8 cellular contexts compared by ENCODE assay signal in the genomic region with DNA sequence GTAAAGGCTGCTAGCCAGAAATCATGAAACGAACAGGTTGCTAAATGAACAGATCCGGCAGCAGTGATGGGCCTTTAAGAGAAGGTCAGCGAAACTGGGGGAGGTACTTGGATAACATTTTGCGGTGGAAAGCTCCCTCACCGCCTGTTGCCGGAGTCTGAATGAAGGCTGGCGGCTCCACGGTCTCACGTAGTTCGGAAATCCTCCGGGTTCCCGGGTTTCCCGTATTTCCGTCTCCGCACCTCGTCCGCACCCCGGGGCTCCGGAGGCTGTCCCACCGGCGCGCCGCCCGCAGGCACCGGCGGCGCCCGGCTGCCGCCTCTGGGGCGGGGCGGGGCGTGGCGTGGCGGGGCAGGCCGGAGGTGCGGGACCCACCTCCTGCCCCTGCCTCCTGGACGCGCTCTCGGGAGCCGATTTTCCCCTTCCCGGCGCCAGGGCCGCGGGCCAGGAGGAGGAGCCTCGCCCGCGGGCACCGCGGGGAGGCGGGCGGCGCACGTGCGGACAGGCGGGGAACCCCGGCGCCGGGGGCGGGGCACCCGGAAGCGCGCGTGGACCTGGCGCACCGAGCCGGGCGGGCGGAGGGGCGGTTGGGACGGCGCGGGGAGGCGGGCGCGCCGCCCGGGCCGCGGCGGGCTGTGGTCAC. TPM values are rescaled to one million over a fixed set of nuclear protein-coding genes. Genes with fewer than 3 reads are reported as not detected.
DNase-seq lines count a peak whose midpoint lies in the region; ATAC-seq, FAIRE-seq and TF ChIP-seq lines count a peak whose summit lies in the region.

A gene with protein sequence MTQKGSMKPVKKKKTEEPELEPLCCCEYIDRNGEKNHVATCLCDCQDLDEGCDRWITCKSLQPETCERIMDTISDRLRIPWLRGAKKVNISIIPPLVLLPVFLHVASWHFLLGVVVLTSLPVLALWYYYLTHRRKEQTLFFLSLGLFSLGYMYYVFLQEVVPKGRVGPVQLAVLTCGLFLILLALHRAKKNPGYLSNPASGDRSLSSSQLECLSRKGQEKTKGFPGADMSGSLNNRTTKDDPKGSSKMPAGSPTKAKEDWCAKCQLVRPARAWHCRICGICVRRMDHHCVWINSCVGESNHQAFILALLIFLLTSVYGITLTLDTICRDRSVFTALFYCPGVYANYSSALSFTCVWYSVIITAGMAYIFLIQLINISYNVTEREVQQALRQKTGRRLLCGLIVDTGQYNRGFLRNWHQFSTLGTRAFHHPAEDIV (plus strand): TSS at position 642 of the 643 bp plus-strand sequence. CDS start 790 bp downstream, outside the sequence.

- no peaks in the 10 kb centered on the region for H3K9me3 Mint-ChIP-seq in activated CD4-positive, alpha-beta T cell treated with anti-CD3 and anti-CD28 coated beads for 36 hours (ENCODE audit: low read depth)

- H3K4me1 Mint-ChIP-seq in activated CD4-positive, alpha-beta T cell treated with anti-CD3 and anti-CD28 coated beads for 36 hours, result peaks cover 11% of the 10 kb centered on the region

- H3K4me3 ChIP-seq in colonic mucosa, result peak within 1 kb of the TSS; percentile 93
- peak within 1 kb of the TSS; percentile 64 to 87 (median 72) for H3K4me3 ChIP-seq in HepG2 (replicated peaks in 1 of 3; ENCODE audit: insufficient read depth in 1 of 3, low read depth in 2 of 3, low read length in 3 of 3)

- H3K36me3 ChIP-seq in colonic mucosa, result no peaks in the 10 kb centered on the region
- no peaks in the 10 kb centered on the region for H3K36me3 ChIP-seq in HepG2 (replicated peaks in 1 of 2; ENCODE audit: control insufficient read depth in 1 of 2, insufficient read depth in 2 of 2, low read length in 2 of 2)

- H4K20me1 ChIP-seq in HepG2 (ENCODE audit: insufficient read depth, low read length), result no peaks in the 10 kb centered on the region

- 0% methylated on average over 7 of the region's 80 CpGs for WGBS in HepG2 (ENCODE audit: low lambda C conversion rate)

- H3K9ac ChIP-seq in colonic mucosa (ENCODE audit: low read depth in 2 of 2, low read length in 2 of 2), result peak within 1 kb of the TSS; percentile 64 to 73
- H3K9ac ChIP-seq in HepG2 (ENCODE audit: insufficient read depth, low read depth, low read length), result peak within 1 kb of the TSS; percentile 22; the same call in 1 of the 2 replicates

- H3K79me2 ChIP-seq in HepG2 (ENCODE audit: insufficient read depth, low read length), result no peaks in the 10 kb centered on the region

- peaks cover 25% of the 10 kb centered on the region for H3K27me3 Mint-ChIP-seq in activated CD4-positive, alpha-beta T cell treated with anti-CD3 and anti-CD28 coated beads for 36 hours

- peak within 1 kb of the TSS; percentile 76 for H3K4me3 Mint-ChIP-seq in activated CD4-positive, alpha-beta T cell treated with anti-CD3 and anti-CD28 coated beads for 36 hours

- TF ChIP-seq RAD21 in HepG2 (CRISPR knock-in tag; IDR thresholded peaks at IDR 0.05), result 0 out of 2 replicates have a peak, but pooled peaks have one; percentile 12

- peak within 1 kb of the TSS; percentile 51 for H2AFZ ChIP-seq in HepG2 (ENCODE audit: low read length)

- no peak for FAIRE-seq in HepG2 (lab: Jason Lieb, UNC)

- DNase-seq in AG08396 (ENCODE audit: low spot score), result peak; percentile 90
- peak; percentile 79 for DNase-seq in NCI-H345 (lab: John Stamatoyannopoulos, UW)
- peak; percentile 74 for DNase-seq in activated CD4-positive, alpha-beta T cell treated with anti-CD3 and anti-CD28 coated beads for 36 hours
- peak; percentile 89 for DNase-seq in colonic mucosa
- peak; percentile 40 for DNase-seq in HepG2 (ENCODE audit: low spot score)
- DNase-seq in stimulated activated CD4-positive, alpha-beta T cell treated with anti-CD3 and anti-CD28 coated beads, Interleukin-4, amount 100 ng/mL, for 1 hour, result peak; percentile 73

- no peak for TF ChIP-seq EP300 in HepG2 (IDR thresholded peaks at IDR 0.05; ENCODE audit: low read depth in 2 of 2, low read length in 2 of 2)
- TF ChIP-seq EP300 in HepG2 (CRISPR knock-in tag; IDR thresholded peaks at IDR 0.05; ENCODE audit: borderline replicate concordance), result no peak

- H3K27ac ChIP-seq in colonic mucosa (peak within 1 kb of the TSS; percentile 79), HepG2 (ENCODE audit: extremely low read length, insufficient read depth, low read length) (no peak within 1 kb of the TSS)

- in situ Hi-C loops in HepG2 (cut with HindIII; ENCODE audit: extremely low pct_ligation_motif_present, low pct_unique_long_range_greater_than_20kb), result no loop called here

- no peaks in the 10 kb centered on the region for H3K9me3 ChIP-seq in colonic mucosa
- no peaks in the 10 kb centered on the region for H3K9me3 ChIP-seq in HepG2 (ENCODE audit: low read length)

- peak; percentile 77 for ATAC-seq in GM19023 (IDR thresholded peaks at IDR 0.05; ENCODE audit: unreplicated experiment)
- peak; percentile 77 for ATAC-seq in HG03175 (IDR thresholded peaks at IDR 0.05; ENCODE audit: unreplicated experiment)
- ATAC-seq in activated CD4-positive, alpha-beta T cell treated with anti-CD3 and anti-CD28 coated beads for 36 hours, result peak; percentile 75
- peak; percentile 78 for ATAC-seq in HepG2

- TF ChIP-seq CTCF in colonic mucosa (IDR thresholded peaks at IDR 0.05) (no peak), HepG2 (CRISPR knock-in tag; IDR thresholded peaks at IDR 0.05) (no peak)

- intact Hi-C loops in activated CD4-positive, alpha-beta T cell treated with anti-CD3 and anti-CD28 coated beads for 36 hours (cut with DNase I, micrococcal nuclease), result loop anchor here (1.0 to 5.0 kb wide), 6 partner anchors 29 to 251 kb away; a partner anchor contains a TSS
- intact Hi-C loops in colonic mucosa (cut with DNase I) (loop anchor here (10.0 kb wide), 1 partner anchor 107 kb away; a partner anchor contains a TSS), HepG2 (cut with micrococcal nuclease; ENCODE audit: unreplicated experiment) (loop anchor here (1.0 kb wide), 2 partner anchors 19 to 109 kb away; a partner anchor contains a TSS)

- H3K4me1 ChIP-seq in colonic mucosa (no peaks in the 10 kb centered on the region), HepG2 (ENCODE audit: insufficient read depth, low read length) (peaks cover 4% of the 10 kb centered on the region; the same call in 1 of the 2 replicates)

- peak within 1 kb of the TSS; percentile 97 for H3K4me2 ChIP-seq in HepG2 (ENCODE audit: low read depth, low read length)

- H3K36me3 Mint-ChIP-seq in activated CD4-positive, alpha-beta T cell treated with anti-CD3 and anti-CD28 coated beads for 36 hours (ENCODE audit: low read depth), result no peaks in the 10 kb centered on the region

- no peaks in the 10 kb centered on the region for H3K27me3 ChIP-seq in colonic mucosa
- peaks cover 0 to 23% of the 10 kb centered on the region in 2 experiments; a peak in 2 of 5 replicates for H3K27me3 ChIP-seq in HepG2 (ENCODE audit: control insufficient read depth in 1 of 2, insufficient read depth in 2 of 2, low read length in 2 of 2)

- CTCF ChIA-PET in activated CD4-positive, alpha-beta T cell treated with anti-CD3 and anti-CD28 coated beads for 36 hours (lab: Charles Lee), result no interaction called here
- CTCF ChIA-PET in HepG2 (lab: Yijun Ruan, JAX; ENCODE audit: low intra/inter-chr PET ratio, low total read pairs), result no interaction called here

- H3K27ac Mint-ChIP-seq in activated CD4-positive, alpha-beta T cell treated with anti-CD3 and anti-CD28 coated beads for 36 hours, result peak within 1 kb of the TSS; percentile 79

- POLR2A ChIA-PET in activated CD4-positive, alpha-beta T cell treated with anti-CD3 and anti-CD28 coated beads for 36 hours (lab: Charles Lee), result no interaction called here
- POLR2A ChIA-PET in HepG2 (lab: Yijun Ruan, JAX), result no interaction called here

- BruUV-seq in HepG2 (replicated peaks; lab: Mats Ljungman, UMichigan), result no TSS peak

- no peak for TF ChIP-seq POLR2A in HepG2 (IDR thresholded peaks at IDR 0.05; ENCODE audit: insufficient read depth in 1 of 2, low read depth in 2 of 2, low read length in 2 of 2)

TF ChIP-seq in HepG2, 621 proteins besides CTCF, POLR2A, EP300 and RAD21 (continues in another document):
- peak; percentile 88 for TF ChIP-seq BHLHE40 (IDR thresholded peaks at IDR 0.05; ENCODE audit: low read length)
- TF ChIP-seq ZNF672 (CRISPR knock-in tag; IDR thresholded peaks at IDR 0.05), result 0 out of 2 replicates have a peak, but pooled peaks have one; percentile 1
- TF ChIP-seq MYC (CRISPR knock-in tag; IDR thresholded peaks at IDR 0.05; ENCODE audit: borderline replicate concordance), result peak; percentile 21; the same call in 1 of the 2 replicates
- 0 out of 2 replicates have a peak, but pooled peaks have one; percentile 20 for TF ChIP-seq SP4 (CRISPR knock-in tag; IDR thresholded peaks at IDR 0.05)
- TF ChIP-seq PHF21A (CRISPR knock-in tag; IDR thresholded peaks at IDR 0.05), result peak; percentile 22; the same call in 1 of the 2 replicates
- TF ChIP-seq, protein P1, sequence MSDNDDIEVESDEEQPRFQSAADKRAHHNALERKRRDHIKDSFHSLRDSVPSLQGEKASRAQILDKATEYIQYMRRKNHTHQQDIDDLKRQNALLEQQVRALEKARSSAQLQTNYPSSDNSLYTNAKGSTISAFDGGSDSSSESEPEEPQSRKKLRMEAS (IDR thresholded peaks at IDR 0.05), result peak; percentile 73

RNA-seq across cellular contexts. Expression of the gene that starts here (rescaled TPM):
- 1 to 10 TPM; 4.5 to 5.1 TPM for total RNA-seq in activated CD4-positive, alpha-beta T cell treated with anti-CD3 and anti-CD28 coated beads for 36 hours
- 10 to 100 TPM; 31.3 to 33.2 TPM for total RNA-seq in colonic mucosa
- 7.8 and 8.8 TPM in 2 replicates for total RNA-seq in HepG2 (2016; rRNA removed; fragmentation: Illumina TruSeq; extraction: Trizol)
- total RNA-seq in HepG2 (2016; cell fraction: cytosol; rRNA removed; fragmentation: Illumina TruSeq; extraction: Trizol; ENCODE audit: low read depth), result 0.91 and 1.4 TPM in 2 replicates
- total RNA-seq in HepG2 (2016; cell fraction: insoluble cytoplasmic fraction; rRNA removed; fragmentation: Illumina TruSeq; extraction: Trizol), result 6.3 and 8.0 TPM in 2 replicates
- 4.1 and 4.7 TPM in 2 replicates for total RNA-seq in HepG2 (2016; cell fraction: membrane; rRNA removed; fragmentation: Illumina TruSeq; extraction: Trizol)
- total RNA-seq in HepG2 (2016; cell fraction: nucleus; rRNA removed; fragmentation: Illumina TruSeq; extraction: Trizol), result 13.6 and 13.7 TPM in 2 replicates
- 1.4 and 1.6 TPM in 2 replicates for polyA plus RNA-seq in HepG2 (2011; rRNA removed)
- 0.72 and 0.83 TPM in 2 replicates for polyA plus RNA-seq in HepG2 (2011; cell fraction: cytosol; rRNA removed)
- polyA plus RNA-seq in HepG2 (2011; cell fraction: nucleus; rRNA removed), result 2.6 and 3.0 TPM in 2 replicates
- 0.62 and 0.65 TPM in 2 replicates for polyA plus RNA-seq in HepG2 (2012)
- polyA plus RNA-seq in HepG2 (2016; cell fraction: cytosol; fragmentation: Illumina TruSeq; extraction: Trizol; ENCODE audit: low read depth), result 0.82 and 0.84 TPM in 2 replicates
- polyA plus RNA-seq in HepG2 (2016; cell fraction: insoluble cytoplasmic fraction; fragmentation: Illumina TruSeq; extraction: Trizol; ENCODE audit: low read depth), result 4.4 and 5.0 TPM in 2 replicates
- polyA plus RNA-seq in HepG2 (2016; cell fraction: membrane; fragmentation: Illumina TruSeq; extraction: Trizol; ENCODE audit: low read depth), result 2.4 and 2.9 TPM in 2 replicates
- polyA plus RNA-seq in HepG2 (2016; cell fraction: nucleus; fragmentation: Illumina TruSeq; extraction: Trizol; ENCODE audit: insufficient read depth, low read depth), result 11.1 and 12.6 TPM in 2 replicates
- 2.9 and 22.9 TPM in 2 replicates for polyA minus RNA-seq in HepG2 (2011; rRNA and poly(A)+ RNA removed; ENCODE audit: low replicate concordance)
- 0.79 and 0.88 TPM in 2 replicates for polyA minus RNA-seq in HepG2 (2011; cell fraction: cytosol; rRNA and poly(A)+ RNA removed)
- polyA minus RNA-seq in HepG2 (2011; cell fraction: nucleus; rRNA and poly(A)+ RNA removed), result 3.9 and 6.2 TPM in 2 replicates

Comparison
In these comparisons a context has a peak if more than half of its experiments do, and no peak if none do; other contexts are left out.
1. DNase-seq: peak in every context shown above with its lines; median percentile 90 in AG08396; 89 in colonic mucosa; 79 in NCI-H345; 74 in activated CD4-positive, alpha-beta T cell treated with anti-CD3 and anti-CD28 coated beads for 36 hours; 73 in stimulated activated CD4-positive, alpha-beta T cell treated with anti-CD3 and anti-CD28 coated beads, Interleukin-4, amount 100 ng/mL, for 1 hour; 40 in HepG2.